ENCODE assay signal across 13 cellular contexts in genomic region chr15:48373855-48374421, GRCh38. TPM values are rescaled to one million over a fixed set of nuclear protein-coding genes. Genes with fewer than 3 reads are reported as not detected.
DNase-seq lines count a peak whose midpoint lies in the region; ATAC-seq and TF ChIP-seq lines count a peak whose summit lies in the region.
"Had no signal": no experiment of that assay in that cellular context is flagged by ENCODE, and none has a peak within 500 bp of the region (broad histone marks: within the 10 kb centered on the region; RNA-seq: fewer than 3 reads in every experiment).

No MANE protein-coding gene starts in this region.

- no peak for TF ChIP-seq CTCF in HEK293 (tag by site-specific recombination; IDR thresholded peaks at IDR 0.05)
- no peak for TF ChIP-seq CTCF in fibroblast of villous mesenchyme (IDR thresholded peaks at IDR 0.05; ENCODE audit: insufficient read depth, low read depth, low read length)
- TF ChIP-seq CTCF in retinal pigment epithelial cell (conservative IDR thresholded peaks at IDR 0.05; ENCODE audit: low read depth, low read length), result no peak
- TF ChIP-seq CTCF in GM10248 (IDR thresholded peaks at IDR 0.05; ENCODE audit: control extremely low read depth, extremely low read depth, low read depth, missing control alignments), result no peak

- H3K36me3 ChIP-seq in HEK293 (ENCODE audit: control insufficient read depth in 2 of 2, insufficient read depth in 1 of 2, low read length in 2 of 2), result no peaks in the 10 kb centered on the region

- H3K27ac ChIP-seq in HEK293 (ENCODE audit: extremely low read depth, low read depth, low read length), result no peak overlapping the region

- DNase-seq in T1000 (lab: John Stamatoyannopoulos, UW) (peak; percentile 54), fibroblast of villous mesenchyme (ENCODE audit: low read depth) (peak; percentile 75), retinal pigment epithelial cell (ENCODE audit: low read depth) (peak; percentile 84), SKM-1 (lab: John Stamatoyannopoulos, UW; ENCODE audit: unreplicated experiment) (no peak), GM10248 (ENCODE audit: extremely low spot score) (no peak)
- DNase-seq: cerebellar nuclear complex; GOT3; naive B cell; NCI-H774; stimulated activated naive CD8-positive, alpha-beta T cell treated with anti-CD3 and anti-CD28 coated beads, Interleukin-15, amount 100 ng/mL, for 72 hours had no signal

- ATAC-seq in HG03520 (IDR thresholded peaks at IDR 0.05; ENCODE audit: unreplicated experiment), result no peak
- no peak for ATAC-seq in HG02973 (IDR thresholded peaks at IDR 0.05; ENCODE audit: unreplicated experiment)
- ATAC-seq: stimulated activated naive CD8-positive, alpha-beta T cell treated with anti-CD3 and anti-CD28 coated beads, Interleukin-15, amount 100 ng/mL, for 72 hours had no signal

- no peaks in the 10 kb centered on the region for H3K9me3 ChIP-seq in HEK293 (ENCODE audit: control insufficient read depth, insufficient read depth, low read depth, low read length)

- no peaks in the 10 kb centered on the region for H3K4me1 ChIP-seq in HEK293 (ENCODE audit: control insufficient read depth, insufficient read depth, low read length)

- H3K4me3 ChIP-seq in HEK293 (ENCODE audit: low read depth, low read length) (no peak overlapping the region), fibroblast of villous mesenchyme (ENCODE audit: low read depth, low read length) (no peak overlapping the region), retinal pigment epithelial cell (ENCODE audit: low read length) (no peak overlapping the region)

- POLR2A ChIA-PET in HEK293 (lab: Yijun Ruan, JAX), result no interaction called here
- POLR2A ChIA-PET in GM10248 (lab: Yijun Ruan, JAX), result no interaction called here

- CTCF ChIA-PET in HEK293 (lab: Yijun Ruan, JAX) (no interaction called here), GM10248 (lab: Yijun Ruan, JAX) (interaction anchor here (0.7 to 2.3 kb wide), 3 partner anchors 9 to 22 kb away, joined by 3 to 6 read pairs (median 3); no protein-coding TSS in a partner anchor)

TF ChIP-seq in HEK293, 187 proteins besides CTCF, POLR2A, EP300 and RAD21:
- peak; percentile 27; the same call in 1 of the 2 replicates for TF ChIP-seq PATZ1 (tag by site-specific recombination; IDR thresholded peaks at IDR 0.05)
- TF ChIP-seq ZNF335 (tag by site-specific recombination; conservative IDR thresholded peaks at IDR 0.05), result peak; percentile 40; the same call in 1 of the 2 replicates
- no peak for TF ChIP-seq KLF9 (tag by site-specific recombination; IDR thresholded peaks at IDR 0.05; ENCODE audit: low read depth)
- TF ChIP-seq ZNF184 (tag by site-specific recombination; IDR thresholded peaks at IDR 0.05), result 0 out of 2 replicates have a peak, but pooled peaks have one; percentile 14
- peak; percentile 52; the same call in 1 of the 2 replicates for TF ChIP-seq KLF1 (tag by site-specific recombination; IDR thresholded peaks at IDR 0.05)
- TF ChIP-seq MYNN (tag by site-specific recombination; IDR thresholded peaks at IDR 0.05; ENCODE audit: borderline replicate concordance), result no peak
- TF ChIP-seq ZNF398 (tag by site-specific recombination; IDR thresholded peaks at IDR 0.05), result peak; percentile 97
- TF ChIP-seq PRDM1 (tag by site-specific recombination; IDR thresholded peaks at IDR 0.05), result peak; percentile 79
- 0 out of 2 replicates have a peak, but pooled peaks have one; percentile 39 for TF ChIP-seq PRDM10 (tag by site-specific recombination; IDR thresholded peaks at IDR 0.05)

RNA-seq across cellular contexts. Expression of gene DUT, which starts 42.7 kb away (rescaled TPM):
- total RNA-seq in fibroblast of villous mesenchyme, result 45.3 and 53.8 TPM in 2 replicates

Comparison
In these comparisons a context has a peak if more than half of its experiments do, and no peak if none do; other contexts are left out.
1. DNase-seq: peak in T1000 (single experiment), fibroblast of villous mesenchyme (single experiment) and retinal pigment epithelial cell (single experiment); none in SKM-1 (single experiment) and GM10248 (single experiment).